Comparison of ENCODE assay signal across 31 cellular contexts in the genomic region with DNA sequence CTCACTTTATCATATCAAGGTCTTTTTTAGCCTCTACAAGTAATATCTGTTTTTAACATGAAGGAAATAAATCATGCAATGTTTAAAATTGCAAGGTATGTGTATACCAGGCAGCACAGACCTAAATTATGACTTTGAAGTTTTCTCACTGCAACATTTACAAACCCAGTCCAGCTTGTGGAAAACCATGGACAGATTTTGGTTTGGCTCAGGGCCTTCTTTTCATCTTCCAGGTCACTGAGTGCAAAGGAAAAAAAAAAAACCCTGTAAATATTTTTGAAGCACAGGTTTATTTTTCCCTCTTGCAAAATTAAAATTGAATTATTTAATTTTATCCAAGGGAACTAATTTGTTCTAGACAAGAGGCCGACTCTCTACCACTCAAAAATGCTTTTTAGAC. TPM values are rescaled to one million over a fixed set of nuclear protein-coding genes. Genes with fewer than 3 reads are reported as not detected.
"Had no signal": no experiment of that assay in that cellular context is flagged by ENCODE, and none has a peak within 500 bp of the region (broad histone marks: within the 10 kb centered on the region; RNA-seq: fewer than 3 reads in every experiment).

No MANE protein-coding gene starts in this region.

- H3K4me3 ChIP-seq: neural progenitor cell, ovary, right lobe of liver, skin epidermis, smooth muscle cell, spleen, suprapubic skin, testis, tibial artery, transverse colon, upper lobe of right lung, uterus had no signal

- ATAC-seq: naive thymus-derived CD4-positive, alpha-beta T cell; natural killer cell; right cardiac atrium; right lobe of liver; stimulated activated memory B cell treated with anti-CD40 and anti-IgM and Interleukin-4, amounts not matched to agents 10 μg/mL and 1 μg/mL and 100 μg/mL, for 72 hours; stimulated activated naive CD8-positive, alpha-beta T cell treated with anti-CD3 and anti-CD28 coated beads, Interleukin-15, amount 100 ng/mL, for 72 hours; stimulated activated naive CD8-positive, alpha-beta T cell treated with anti-CD3 and anti-CD28 coated beads, Interleukin-15, Interleukin-2, amounts not matched to agents 100 U/mL and 50 U/mL, for 24 hours; upper lobe of right lung had no signal

- DNase-seq: naive thymus-derived CD4-positive, alpha-beta T cell; natural killer cell; occipital lobe; ovary; posterior cingulate gyrus; right cardiac atrium; right lobe of liver; spleen; stimulated activated CD4-positive, alpha-beta T cell treated with anti-CD3 and anti-CD28 coated beads, Interleukin-12 subunit alpha, Interleukin-12 subunit beta, amount 100 ng/mL, for 4 hours; stimulated activated CD4-positive, alpha-beta T cell treated with anti-CD3 and anti-CD28 coated beads, Interleukin-2, amount 100 ng/mL, for 24 hours; stimulated activated CD4-positive, alpha-beta T cell treated with anti-CD3 and anti-CD28 coated beads, Interleukin-2, amount 100 ng/mL, for 48 hours; stimulated activated CD4-positive, alpha-beta T cell treated with anti-CD3 and anti-CD28 coated beads, Interleukin-4, amount 100 ng/mL, for 24 hours; stimulated activated naive CD4-positive, alpha-beta T cell; stimulated activated naive CD8-positive, alpha-beta T cell treated with anti-CD3 and anti-CD28 coated beads, Interleukin-15, amount 100 ng/mL, for 72 hours; stimulated activated naive CD8-positive, alpha-beta T cell treated with anti-CD3 and anti-CD28 coated beads, Interleukin-15, Interleukin-2, amounts not matched to agents 100 U/mL and 50 U/mL, for 24 hours; substantia nigra; testis; tibial artery; transverse colon; upper lobe of right lung; uterus had no signal

- H3K9ac ChIP-seq: neural progenitor cell, parathyroid adenoma had no signal

- H3K9me3 ChIP-seq: ovary, right lobe of liver, suprapubic skin, testis, tibial artery, transverse colon, upper lobe of right lung, uterus had no signal

- H3K36me3 ChIP-seq: neural progenitor cell, ovary, right lobe of liver, spleen, suprapubic skin, tibial artery, transverse colon, upper lobe of right lung, uterus had no signal

- H3K27me3 ChIP-seq: neural progenitor cell, ovary, right lobe of liver, suprapubic skin, testis, tibial artery, transverse colon, upper lobe of right lung, uterus had no signal

- H3K27ac ChIP-seq: neural progenitor cell, ovary, parathyroid adenoma, right lobe of liver, skin epidermis, spleen, suprapubic skin, testis, tibial artery, transverse colon, upper lobe of right lung, uterus had no signal

- H3K4me1 ChIP-seq: neural progenitor cell, parathyroid adenoma, right lobe of liver, spleen, suprapubic skin, testis, tibial artery, transverse colon, upper lobe of right lung, uterus had no signal

RNA-seq across cellular contexts. Expression of a gene that starts 13.8 kb away (rescaled TPM):
- total RNA-seq: progenitor cell of endocrine pancreas had no signal

RNA-seq across cellular contexts. Expression of a gene that starts 28.6 kb away (rescaled TPM):
- total RNA-seq: naive thymus-derived CD4-positive, alpha-beta T cell; natural killer cell; occipital lobe; osteoblast; renal cortical epithelial cell had no signal
- polyA plus RNA-seq: naive thymus-derived CD4-positive, alpha-beta T cell; neural cell had no signal

RNA-seq across cellular contexts. Expression of a gene that starts 57.9 kb away (rescaled TPM):
- total RNA-seq: naive thymus-derived CD4-positive, alpha-beta T cell; natural killer cell; occipital lobe; progenitor cell of endocrine pancreas; suprapubic skin; transverse colon had no signal
- polyA plus RNA-seq: naive thymus-derived CD4-positive, alpha-beta T cell had no signal
